In the genomic region with DNA sequence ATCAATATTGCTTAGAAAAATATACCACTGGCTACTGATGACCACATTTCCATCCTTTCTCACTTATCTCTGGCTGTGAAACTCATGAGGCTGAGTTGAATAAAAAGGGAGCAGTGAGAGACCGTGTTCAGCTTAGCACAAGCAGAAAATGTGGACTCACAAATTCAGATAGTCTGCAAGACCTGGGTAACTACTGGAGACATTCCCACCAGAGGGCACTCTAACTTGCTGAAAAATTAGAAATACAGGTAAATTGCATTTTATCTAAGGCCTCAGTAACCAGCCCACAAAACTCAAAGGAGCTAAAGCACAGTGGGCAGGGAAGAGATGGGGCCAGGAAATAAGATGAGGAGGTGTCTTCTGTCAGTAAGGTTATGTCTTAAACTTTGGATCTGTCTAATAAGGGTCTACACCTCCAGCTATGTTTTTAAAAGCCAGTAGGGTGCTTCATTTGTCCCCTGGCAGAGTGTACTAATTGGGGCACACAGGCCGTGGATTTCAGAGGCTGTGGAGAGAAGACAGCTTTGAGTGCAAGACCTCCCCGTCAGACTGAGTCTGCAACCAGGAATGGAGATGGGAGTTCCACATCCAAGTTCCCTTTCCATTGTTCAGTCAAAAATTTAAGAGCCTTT, we compare ENCODE assay signal across 8 cellular contexts. TPM values are rescaled to one million over a fixed set of nuclear protein-coding genes. Genes with fewer than 3 reads are reported as not detected.
DNase-seq lines count a peak whose midpoint lies in the region; ATAC-seq and TF ChIP-seq lines count a peak whose summit lies in the region.

No MANE protein-coding gene starts in this region.

- DNase-seq in activated CD8-positive, alpha-beta memory T cell treated with anti-CD3 and anti-CD28 coated beads, Interleukin-2, amount 10 ng/mL, durations not matched to agents 7 days and 5 days = peak; percentile 50
- DNase-seq in activated CD8-positive, alpha-beta memory T cell treated with anti-CD3 and anti-CD28 coated beads, Interleukin-2, amount 50 U/mL, for 48 hours = no peak
- DNase-seq in HEK293T (ENCODE audit: extremely low spot score) (peak; percentile 26), NCI-H345 treated with DMSO at 0.1 percent for 48 hours (lab: John Stamatoyannopoulos, UW; ENCODE audit: unreplicated experiment) (peak; percentile 37), iPS-NIHi7 (ENCODE audit: extremely low spot score) (peak; percentile 47), thyroid gland (peak; percentile 23 to 36)
- DNase-seq in activated naive CD8-positive, alpha-beta T cell treated with anti-CD3 and anti-CD28 coated beads, Interleukin-2, amount 50 U/mL, for 24 hours = peak; percentile 12

- peaks cover 17% of the 10 kb centered on the region for H3K4me1 Mint-ChIP-seq in activated CD8-positive, alpha-beta memory T cell treated with anti-CD3 and anti-CD28 coated beads, Interleukin-2, amount 10 ng/mL, durations not matched to agents 7 days and 5 days
- peaks cover 2% of the 10 kb centered on the region for H3K4me1 Mint-ChIP-seq in activated naive CD8-positive, alpha-beta T cell treated with anti-CD3 and anti-CD28 coated beads, Interleukin-2, amount 50 U/mL, for 24 hours

- no peak overlapping the region for H3K27ac Mint-ChIP-seq in activated CD8-positive, alpha-beta memory T cell treated with anti-CD3 and anti-CD28 coated beads, Interleukin-2, amount 10 ng/mL, durations not matched to agents 7 days and 5 days
- H3K27ac Mint-ChIP-seq in activated naive CD8-positive, alpha-beta T cell treated with anti-CD3 and anti-CD28 coated beads, Interleukin-2, amount 50 U/mL, for 24 hours = no peak overlapping the region

- POLR2A ChIA-PET in HEK293T (lab: Yijun Ruan, JAX) = interaction anchor here (1.3 to 1.6 kb wide), 2 partner anchors 197 to 202 kb away, joined by 3 to 4 read pairs; a partner anchor contains a TSS

- CTCF ChIA-PET in activated CD8-positive, alpha-beta memory T cell treated with anti-CD3 and anti-CD28 coated beads, Interleukin-2, amount 10 ng/mL, durations not matched to agents 7 days and 5 days (lab: Charles Lee) = interaction anchor here (0.7 to 12.5 kb wide), 18 partner anchors 8 to 392 kb away, joined by 3 to 454 read pairs (median 4); a partner anchor contains a TSS
- CTCF ChIA-PET in HEK293T (lab: Yijun Ruan, JAX) = interaction anchor here (0.6 to 6.6 kb wide), 9 partner anchors 51 to 1039 kb away, joined by 3 to 81 read pairs (median 3); no protein-coding TSS in a partner anchor

- H3K9me3 ChIP-seq in thyroid gland = no peaks in the 10 kb centered on the region

- H3K27me3 ChIP-seq in thyroid gland = no peaks in the 10 kb centered on the region

- WGBS in thyroid gland, 2 donors = 42 to 45% methylated on average over 3 of the region's 3 CpGs

- no peaks in the 10 kb centered on the region for H3K36me3 ChIP-seq in thyroid gland

- no peak overlapping the region for H3K4me3 ChIP-seq in thyroid gland (replicated peaks in 1 of 3)

- no peaks in the 10 kb centered on the region for H3K4me1 ChIP-seq in thyroid gland

- peak; percentile 47 for ATAC-seq in activated CD8-positive, alpha-beta memory T cell treated with anti-CD3 and anti-CD28 coated beads, Interleukin-2, amount 10 ng/mL, durations not matched to agents 7 days and 5 days
- ATAC-seq in activated naive CD8-positive, alpha-beta T cell treated with anti-CD3 and anti-CD28 coated beads, Interleukin-2, amount 50 U/mL, for 24 hours = no peak
- no peak for ATAC-seq in GM21619 (IDR thresholded peaks at IDR 0.05; ENCODE audit: unreplicated experiment)

- no peaks in the 10 kb centered on the region for H3K36me3 Mint-ChIP-seq in activated CD8-positive, alpha-beta memory T cell treated with anti-CD3 and anti-CD28 coated beads, Interleukin-2, amount 10 ng/mL, durations not matched to agents 7 days and 5 days
- H3K36me3 Mint-ChIP-seq in activated naive CD8-positive, alpha-beta T cell treated with anti-CD3 and anti-CD28 coated beads, Interleukin-2, amount 50 U/mL, for 24 hours (ENCODE audit: low read depth) = no peaks in the 10 kb centered on the region

- no peak overlapping the region for H3K4me3 Mint-ChIP-seq in activated CD8-positive, alpha-beta memory T cell treated with anti-CD3 and anti-CD28 coated beads, Interleukin-2, amount 10 ng/mL, durations not matched to agents 7 days and 5 days
- H3K4me3 Mint-ChIP-seq in activated naive CD8-positive, alpha-beta T cell treated with anti-CD3 and anti-CD28 coated beads, Interleukin-2, amount 50 U/mL, for 24 hours = no peak overlapping the region

- no peaks in the 10 kb centered on the region for H3K9me3 Mint-ChIP-seq in activated CD8-positive, alpha-beta memory T cell treated with anti-CD3 and anti-CD28 coated beads, Interleukin-2, amount 10 ng/mL, durations not matched to agents 7 days and 5 days (ENCODE audit: low read depth)
- no peaks in the 10 kb centered on the region for H3K9me3 Mint-ChIP-seq in activated naive CD8-positive, alpha-beta T cell treated with anti-CD3 and anti-CD28 coated beads, Interleukin-2, amount 50 U/mL, for 24 hours

- peak in 5 of 6 experiments; percentile 10 to 55 (median 51) for TF ChIP-seq CTCF in thyroid gland (IDR thresholded peaks at IDR 0.05)

- H3K27ac ChIP-seq in thyroid gland = no peak overlapping the region

- no peak for TF ChIP-seq POLR2A in thyroid gland (IDR thresholded peaks at IDR 0.05)

- peaks cover 35% of the 10 kb centered on the region for H3K27me3 Mint-ChIP-seq in activated CD8-positive, alpha-beta memory T cell treated with anti-CD3 and anti-CD28 coated beads, Interleukin-2, amount 10 ng/mL, durations not matched to agents 7 days and 5 days
- H3K27me3 Mint-ChIP-seq in activated naive CD8-positive, alpha-beta T cell treated with anti-CD3 and anti-CD28 coated beads, Interleukin-2, amount 50 U/mL, for 24 hours = peaks cover 14% of the 10 kb centered on the region

- intact Hi-C loops in thyroid gland (cut with DNase I) = loop anchor here (5.0 kb wide), 2 partner anchors 54 to 386 kb away; a partner anchor contains a TSS

TF ChIP-seq in HEK293T, 16 proteins besides CTCF, POLR2A, EP300 and RAD21:
- TF ChIP-seq ARNT (IDR thresholded peaks at IDR 0.05) (no peak), BHLHE40 (IDR thresholded peaks at IDR 0.05; ENCODE audit: borderline replicate concordance) (no peak), TARDBP (IDR thresholded peaks at IDR 0.05) (no peak), ELF4 (IDR thresholded peaks at IDR 0.05) (no peak), FOXM1 (IDR thresholded peaks at IDR 0.05; ENCODE audit: borderline replicate concordance) (no peak), FOXK2 (IDR thresholded peaks at IDR 0.05) (no peak), L3MBTL2 (conservative IDR thresholded peaks at IDR 0.05) (no peak), SUZ12 (IDR thresholded peaks at IDR 0.05) (no peak), NFRKB (IDR thresholded peaks at IDR 0.05) (no peak), CTBP1 (IDR thresholded peaks at IDR 0.05; ENCODE audit: borderline replicate concordance) (no peak), LEF1 (IDR thresholded peaks at IDR 0.05; ENCODE audit: borderline replicate concordance) (no peak), ZNF384 (IDR thresholded peaks at IDR 0.05) (no peak), SP1 (IDR thresholded peaks at IDR 0.05) (no peak), HDGF (IDR thresholded peaks at IDR 0.05; ENCODE audit: borderline replicate concordance) (no peak), FOXA1 (IDR thresholded peaks at IDR 0.05) (no peak)
- TF ChIP-seq, protein P1, sequence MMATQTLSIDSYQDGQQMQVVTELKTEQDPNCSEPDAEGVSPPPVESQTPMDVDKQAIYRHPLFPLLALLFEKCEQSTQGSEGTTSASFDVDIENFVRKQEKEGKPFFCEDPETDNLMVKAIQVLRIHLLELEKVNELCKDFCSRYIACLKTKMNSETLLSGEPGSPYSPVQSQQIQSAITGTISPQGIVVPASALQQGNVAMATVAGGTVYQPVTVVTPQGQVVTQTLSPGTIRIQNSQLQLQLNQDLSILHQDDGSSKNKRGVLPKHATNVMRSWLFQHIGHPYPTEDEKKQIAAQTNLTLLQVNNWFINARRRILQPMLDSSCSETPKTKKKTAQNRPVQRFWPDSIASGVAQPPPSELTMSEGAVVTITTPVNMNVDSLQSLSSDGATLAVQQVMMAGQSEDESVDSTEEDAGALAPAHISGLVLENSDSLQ (IDR thresholded peaks at IDR 0.05) = no peak
TF ChIP-seq in HEK293T: peak in this region for 0.

RNA-seq across cellular contexts. Expression of a gene that starts 8.7 kb away (rescaled TPM):
- total RNA-seq in activated CD8-positive, alpha-beta memory T cell treated with anti-CD3 and anti-CD28 coated beads, Interleukin-2, amount 10 ng/mL, durations not matched to agents 7 days and 5 days = 10 to 100 TPM; 48.7 to 56.6 TPM
- total RNA-seq in thyroid gland = 10 to 100 TPM; 19.1 to 78.2 (median 57.9) TPM

RNA-seq across cellular contexts. Expression of a gene that starts 29.2 kb away (rescaled TPM):
- total RNA-seq in activated CD8-positive, alpha-beta memory T cell treated with anti-CD3 and anti-CD28 coated beads, Interleukin-2, amount 10 ng/mL, durations not matched to agents 7 days and 5 days = 10 to 100 TPM; 12.1 to 15.2 TPM
- 10 to 100 TPM; 23.7 to 31.8 (median 28.8) TPM for total RNA-seq in thyroid gland

RNA-seq across cellular contexts. Expression of a gene that starts 29.5 kb away (rescaled TPM):
- 10 to 100 TPM; 20.8 to 22.2 TPM for total RNA-seq in activated CD8-positive, alpha-beta memory T cell treated with anti-CD3 and anti-CD28 coated beads, Interleukin-2, amount 10 ng/mL, durations not matched to agents 7 days and 5 days
- total RNA-seq in thyroid gland = 10 to 100 TPM in 2 of 4 donors, 1 to 10 TPM in 2; 1.3 to 23.9 (median 9.9) TPM

RNA-seq across cellular contexts. Expression of a gene that starts 53.8 kb away (rescaled TPM):
- not detected for total RNA-seq in activated CD8-positive, alpha-beta memory T cell treated with anti-CD3 and anti-CD28 coated beads, Interleukin-2, amount 10 ng/mL, durations not matched to agents 7 days and 5 days
- under 1 TPM in 2 of 4 donors, not detected in 2; 0.11 to 0.13 TPM for total RNA-seq in thyroid gland

RNA-seq across cellular contexts. Expression of a gene that starts 55.6 kb away (rescaled TPM):
- total RNA-seq in activated CD8-positive, alpha-beta memory T cell treated with anti-CD3 and anti-CD28 coated beads, Interleukin-2, amount 10 ng/mL, durations not matched to agents 7 days and 5 days = 10 to 100 TPM; 27.1 to 40.0 TPM
- total RNA-seq in thyroid gland = 10 to 100 TPM in 3 of 4 donors, 1 to 10 TPM in 1; 7.9 to 10.3 (median 10.2) TPM
